Comparison of ENCODE assay signal across 1 cellular context in genomic region chr20:61411743-61412142, GRCh38.
TF ChIP-seq lines count a peak whose summit lies in the region.

No MANE protein-coding gene starts in this region.

TF ChIP-seq in H1, 55 proteins besides CTCF, POLR2A, EP300 and RAD21:
- no peak for TF ChIP-seq ATF2 (IDR thresholded peaks at IDR 0.05; ENCODE audit: low read length)
- TF ChIP-seq RFX5 (IDR thresholded peaks at IDR 0.05; ENCODE audit: borderline replicate concordance, low read depth, low read length), result no peak
- no peak for TF ChIP-seq SUZ12 (IDR thresholded peaks at IDR 0.05; ENCODE audit: low read length)
- no peak for TF ChIP-seq NRF1 (IDR thresholded peaks at IDR 0.05; ENCODE audit: low read depth, low read length)
- no peak for TF ChIP-seq BACH1 (IDR thresholded peaks at IDR 0.05; ENCODE audit: low read length)
- no peak for TF ChIP-seq FOSL1 (IDR thresholded peaks at IDR 0.05; ENCODE audit: insufficient read depth, low read depth, low read length)
- no peak for TF ChIP-seq RNF2 (IDR thresholded peaks at IDR 0.05; ENCODE audit: borderline replicate concordance, low read depth, low read length, missing control alignments, poor library complexity, severe bottlenecking)
- no peak for TF ChIP-seq YY1 (IDR thresholded peaks at IDR 0.05; ENCODE audit: low read depth, low read length)
- TF ChIP-seq TEAD4 (IDR thresholded peaks at IDR 0.05; ENCODE audit: low read depth, low read length), result no peak
